27 cellular contexts compared by ENCODE assay signal in genomic region chr20:52003976-52004375, GRCh38.
DNase-seq lines count a peak whose midpoint lies in the region; ATAC-seq and TF ChIP-seq lines count a peak whose summit lies in the region.
"Had no signal": no experiment of that assay in that cellular context is flagged by ENCODE, and none has a peak within 500 bp of the region (broad histone marks: within the 10 kb centered on the region; RNA-seq: fewer than 3 reads in every experiment).

No MANE protein-coding gene starts in this region.

- CTCF ChIA-PET in CD4-positive, alpha-beta T cell (lab: Charles Lee) = no interaction called here

- no peaks in the 10 kb centered on the region for H3K36me3 Mint-ChIP-seq in neural progenitor cell
- no peaks in the 10 kb centered on the region for H3K36me3 Mint-ChIP-seq in activated T-helper 17 cell treated with anti-CD3 and anti-CD28 coated beads, Interleukin-2, amount 50 U/mL, for 72 hours (ENCODE audit: low read depth)
- H3K36me3 Mint-ChIP-seq in CD4-positive, alpha-beta T cell (ENCODE audit: low read depth) = no peaks in the 10 kb centered on the region
- H3K36me3 Mint-ChIP-seq: CD4-positive, CD25-positive, alpha-beta regulatory T cell had no signal

- peak overlapping the region; percentile 46 for H3K4me3 Mint-ChIP-seq in neural progenitor cell
- no peak overlapping the region for H3K4me3 Mint-ChIP-seq in activated T-helper 17 cell treated with anti-CD3 and anti-CD28 coated beads, Interleukin-2, amount 50 U/mL, for 72 hours
- H3K4me3 Mint-ChIP-seq in CD4-positive, alpha-beta T cell = no peak overlapping the region
- H3K4me3 Mint-ChIP-seq: CD4-positive, CD25-positive, alpha-beta regulatory T cell; dendritic cell treated with granulocyte-macrophage colony-stimulating factor and Interleukin-4, amounts not matched to agents 40 ng/mL and 50 ng/mL, for 4 days; HFFc6 had no signal

- H3K27me3 ChIP-seq in GM23248 (replicated peaks; ENCODE audit: insufficient read depth) (no peaks in the 10 kb centered on the region), neural progenitor cell (no peaks in the 10 kb centered on the region)
- H3K27me3 ChIP-seq in CD4-positive, alpha-beta T cell (ENCODE audit: control insufficient read depth, insufficient read depth, low read length) = peaks cover 8% of the 10 kb centered on the region
- H3K27me3 ChIP-seq: cardiac muscle cell, MG63, SJSA1, thyroid gland had no signal

- H3K4me2 ChIP-seq in GM23248 (ENCODE audit: unreplicated experiment) (no peak overlapping the region), neural progenitor cell (peak overlapping the region; percentile 69)

- H3K4me1 ChIP-seq in GM23248 (ENCODE audit: insufficient read depth) = peaks cover 13% of the 10 kb centered on the region
- peaks cover 58% of the 10 kb centered on the region for H3K4me1 ChIP-seq in neural progenitor cell
- H3K4me1 ChIP-seq: thyroid gland had no signal

- H3K27ac Mint-ChIP-seq in neural progenitor cell = peak overlapping the region; percentile 74
- no peak overlapping the region for H3K27ac Mint-ChIP-seq in activated T-helper 17 cell treated with anti-CD3 and anti-CD28 coated beads, Interleukin-2, amount 50 U/mL, for 72 hours
- H3K27ac Mint-ChIP-seq in CD4-positive, alpha-beta T cell = no peak overlapping the region
- H3K27ac Mint-ChIP-seq: CD4-positive, CD25-positive, alpha-beta regulatory T cell; dendritic cell treated with granulocyte-macrophage colony-stimulating factor and Interleukin-4, amounts not matched to agents 40 ng/mL and 50 ng/mL, for 4 days; HFFc6 had no signal

- H3K4me1 Mint-ChIP-seq in neural progenitor cell = peaks cover 49% of the 10 kb centered on the region
- H3K4me1 Mint-ChIP-seq in activated T-helper 17 cell treated with anti-CD3 and anti-CD28 coated beads, Interleukin-2, amount 50 U/mL, for 72 hours = no peaks in the 10 kb centered on the region
- H3K4me1 Mint-ChIP-seq in CD4-positive, alpha-beta T cell (ENCODE audit: low read depth) = no peaks in the 10 kb centered on the region
- H3K4me1 Mint-ChIP-seq: CD4-positive, CD25-positive, alpha-beta regulatory T cell had no signal

- H3K36me3 ChIP-seq in GM23248 (ENCODE audit: low read depth) (no peaks in the 10 kb centered on the region), neural progenitor cell (no peaks in the 10 kb centered on the region)
- H3K36me3 ChIP-seq: cardiac muscle cell, heart right ventricle, MG63, SJSA1, thyroid gland had no signal

- no peaks in the 10 kb centered on the region for H4K20me1 ChIP-seq in GM23248 (ENCODE audit: insufficient read depth)
- no peaks in the 10 kb centered on the region for H4K20me1 ChIP-seq in neural progenitor cell (ENCODE audit: low read depth)

- H3K79me2 ChIP-seq in GM23248 (ENCODE audit: insufficient read depth) (no peaks in the 10 kb centered on the region), neural progenitor cell (ENCODE audit: low read depth) (no peaks in the 10 kb centered on the region)

- in situ Hi-C loops in GM23248 (cut with MboI) = no loop called here

- H3K9ac ChIP-seq in GM23248 = no peak overlapping the region
- H3K9ac ChIP-seq in neural progenitor cell = no peak overlapping the region

- peaks cover 2% of the 10 kb centered on the region for H3K27me3 Mint-ChIP-seq in neural progenitor cell (ENCODE audit: insufficient read depth, low read depth)
- peaks cover 22% of the 10 kb centered on the region for H3K27me3 Mint-ChIP-seq in activated T-helper 17 cell treated with anti-CD3 and anti-CD28 coated beads, Interleukin-2, amount 50 U/mL, for 72 hours
- peaks cover 27% of the 10 kb centered on the region for H3K27me3 Mint-ChIP-seq in CD4-positive, alpha-beta T cell
- H3K27me3 Mint-ChIP-seq: dendritic cell treated with granulocyte-macrophage colony-stimulating factor and Interleukin-4, amounts not matched to agents 40 ng/mL and 50 ng/mL, for 4 days had no signal

- no peak for TF ChIP-seq CTCF in neural progenitor cell (IDR thresholded peaks at IDR 0.05)
- no peak for TF ChIP-seq CTCF in CD4-positive, alpha-beta T cell (IDR thresholded peaks at IDR 0.05)

- intact Hi-C loops in CD4-positive, alpha-beta T cell (cut with DNase I, micrococcal nuclease) = no loop called here

- no peaks in the 10 kb centered on the region for H3K9me3 Mint-ChIP-seq in neural progenitor cell
- no peaks in the 10 kb centered on the region for H3K9me3 Mint-ChIP-seq in activated T-helper 17 cell treated with anti-CD3 and anti-CD28 coated beads, Interleukin-2, amount 50 U/mL, for 72 hours
- H3K9me3 Mint-ChIP-seq in CD4-positive, alpha-beta T cell = no peaks in the 10 kb centered on the region
- H3K9me3 Mint-ChIP-seq: dendritic cell treated with granulocyte-macrophage colony-stimulating factor and Interleukin-4, amounts not matched to agents 40 ng/mL and 50 ng/mL, for 4 days; HFFc6 had no signal

- 96 to 97% methylated on average over 5 of the region's 5 CpGs for WGBS in GM23248 (ENCODE audit: low coverage in 1 of 2, low lambda C conversion rate in 2 of 2, missing lambda C conversion rate in 2 of 2), 2 experiments

- H3K27ac ChIP-seq in GM23248 (no peak overlapping the region), neural progenitor cell (peak overlapping the region; percentile 72)
- no peak overlapping the region for H3K27ac ChIP-seq in CD4-positive, alpha-beta T cell (ENCODE audit: low read depth, low read length)
- H3K27ac ChIP-seq: cardiac muscle cell, heart right ventricle, HL-60, SJSA1, skin epidermis, thyroid gland had no signal

- H3K4me3 ChIP-seq in GM23248 (no peak overlapping the region), neural progenitor cell (peak overlapping the region; percentile 20)
- H3K4me3 ChIP-seq: cardiac muscle cell, heart right ventricle, MG63, mucosa of descending colon, PC-9, SJSA1, skin epidermis, thyroid gland had no signal

- peak overlapping the region; percentile 69; the same call in 1 of the 2 replicates for H2AFZ ChIP-seq in GM23248
- no peak overlapping the region for H2AFZ ChIP-seq in neural progenitor cell (replicated peaks)
- H2AFZ ChIP-seq: PC-9 had no signal

- POLR2A ChIA-PET in CD4-positive, alpha-beta T cell (lab: Charles Lee) = no interaction called here

- H3K9me2 ChIP-seq in GM23248 (ENCODE audit: insufficient read depth) = no peaks in the 10 kb centered on the region

- peaks cover 8% of the 10 kb centered on the region for H3F3A ChIP-seq in GM23248 (ENCODE audit: insufficient read depth)
- H3F3A ChIP-seq in neural progenitor cell (ENCODE audit: low read depth) = peaks cover 36% of the 10 kb centered on the region

- ATAC-seq in activated T-helper 17 cell treated with anti-CD3 and anti-CD28 coated beads, Interleukin-2, amount 50 U/mL, for 72 hours (replicated peaks) = no peak
- ATAC-seq in CD4-positive, alpha-beta T cell (ENCODE audit: poor library complexity) = no peak
- no peak for ATAC-seq in GM21381 (IDR thresholded peaks at IDR 0.05; ENCODE audit: unreplicated experiment)
- ATAC-seq: mucosa of descending colon had no signal

- H3K9me3 ChIP-seq in GM23248 (ENCODE audit: low read depth) = no peaks in the 10 kb centered on the region
- H3K9me3 ChIP-seq in neural progenitor cell (ENCODE audit: low read depth) = no peaks in the 10 kb centered on the region
- H3K9me3 ChIP-seq in CD4-positive, alpha-beta T cell (ENCODE audit: control insufficient read depth, low read length) = no peaks in the 10 kb centered on the region
- H3K9me3 ChIP-seq: heart right ventricle, MG63, mucosa of descending colon, SJSA1, thyroid gland had no signal

- no peak for DNase-seq in GM23248
- DNase-seq in NCI-H1694 treated with DMSO at 0.1 percent for 48 hours (lab: John Stamatoyannopoulos, UW) = peak; percentile 38
- DNase-seq in NCI-H82 (lab: John Stamatoyannopoulos, UW) = peak; percentile 88
- DNase-seq in neural progenitor cell (ENCODE audit: low spot score) = peak; percentile 73
- DNase-seq in activated CD4-positive, alpha-beta T cell treated with anti-CD3 and anti-CD28 coated beads, Interleukin-2, amount 50 U/mL, for 48 hours = no peak
- DNase-seq in CD4-positive, alpha-beta T cell = no peak
- DNase-seq: activated CD4-positive, alpha-beta T cell treated with anti-CD3 and anti-CD28 coated beads, Interleukin-2, amount 50 U/mL, for 4 hours; activated naive CD4-positive, alpha-beta T cell treated with Interleukin-2 at 50 U/mL for 16 hours; amniotic stem cell; CD4-positive, CD25-positive, alpha-beta regulatory T cell; DMS79 treated with DMSO at 0.1 percent for 48 hours; heart right ventricle; HFFc6; MG63; mucosa of descending colon; NCI-H2029 treated with DMSO at 0.1 percent for 48 hours; stimulated activated CD4-positive, alpha-beta T cell treated with anti-CD3 and anti-CD28 coated beads, Interleukin-2, amount 100 ng/mL, for 48 hours; stimulated activated naive CD4-positive, alpha-beta T cell treated with Interleukin-2 at 50 U/mL for 16 hours; thyroid gland had no signal

Comparison
In these comparisons a context has a peak if more than half of its experiments do, and no peak if none do; other contexts are left out.
1. DNase-seq: peak in NCI-H1694 treated with DMSO at 0.1 percent for 48 hours (single experiment), NCI-H82 (single experiment) and neural progenitor cell (single experiment); none in GM23248 (single experiment), activated CD4-positive, alpha-beta T cell treated with anti-CD3 and anti-CD28 coated beads, Interleukin-2, amount 50 U/mL, for 48 hours (0 of 2) and CD4-positive, alpha-beta T cell (0 of 10).